ENCODE assay signal across 1 cellular context in the genomic region with DNA sequence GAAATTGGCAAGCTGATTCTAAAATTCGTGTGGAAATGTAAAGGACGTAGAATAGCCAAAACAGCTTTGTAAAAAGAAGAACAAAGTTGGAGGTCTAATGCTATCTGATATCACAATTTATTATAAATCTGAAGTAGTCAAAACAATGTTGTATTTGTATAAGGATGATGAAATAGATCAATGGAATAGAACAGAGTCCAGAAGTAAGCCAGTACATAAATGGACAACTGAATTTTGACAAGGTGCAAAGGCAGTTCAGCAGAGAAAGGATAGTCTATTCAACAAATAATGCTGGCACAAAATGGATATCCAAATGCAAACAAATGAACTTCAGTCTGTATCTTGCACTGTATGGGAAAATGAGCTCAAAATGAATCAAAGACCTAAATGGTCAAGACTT.
TF ChIP-seq lines count a peak whose summit lies in the region.

No MANE protein-coding gene starts in this region.

TF ChIP-seq in H1, 55 proteins besides CTCF, POLR2A, EP300 and RAD21 (continued from another document):
- TF ChIP-seq, protein P1, sequence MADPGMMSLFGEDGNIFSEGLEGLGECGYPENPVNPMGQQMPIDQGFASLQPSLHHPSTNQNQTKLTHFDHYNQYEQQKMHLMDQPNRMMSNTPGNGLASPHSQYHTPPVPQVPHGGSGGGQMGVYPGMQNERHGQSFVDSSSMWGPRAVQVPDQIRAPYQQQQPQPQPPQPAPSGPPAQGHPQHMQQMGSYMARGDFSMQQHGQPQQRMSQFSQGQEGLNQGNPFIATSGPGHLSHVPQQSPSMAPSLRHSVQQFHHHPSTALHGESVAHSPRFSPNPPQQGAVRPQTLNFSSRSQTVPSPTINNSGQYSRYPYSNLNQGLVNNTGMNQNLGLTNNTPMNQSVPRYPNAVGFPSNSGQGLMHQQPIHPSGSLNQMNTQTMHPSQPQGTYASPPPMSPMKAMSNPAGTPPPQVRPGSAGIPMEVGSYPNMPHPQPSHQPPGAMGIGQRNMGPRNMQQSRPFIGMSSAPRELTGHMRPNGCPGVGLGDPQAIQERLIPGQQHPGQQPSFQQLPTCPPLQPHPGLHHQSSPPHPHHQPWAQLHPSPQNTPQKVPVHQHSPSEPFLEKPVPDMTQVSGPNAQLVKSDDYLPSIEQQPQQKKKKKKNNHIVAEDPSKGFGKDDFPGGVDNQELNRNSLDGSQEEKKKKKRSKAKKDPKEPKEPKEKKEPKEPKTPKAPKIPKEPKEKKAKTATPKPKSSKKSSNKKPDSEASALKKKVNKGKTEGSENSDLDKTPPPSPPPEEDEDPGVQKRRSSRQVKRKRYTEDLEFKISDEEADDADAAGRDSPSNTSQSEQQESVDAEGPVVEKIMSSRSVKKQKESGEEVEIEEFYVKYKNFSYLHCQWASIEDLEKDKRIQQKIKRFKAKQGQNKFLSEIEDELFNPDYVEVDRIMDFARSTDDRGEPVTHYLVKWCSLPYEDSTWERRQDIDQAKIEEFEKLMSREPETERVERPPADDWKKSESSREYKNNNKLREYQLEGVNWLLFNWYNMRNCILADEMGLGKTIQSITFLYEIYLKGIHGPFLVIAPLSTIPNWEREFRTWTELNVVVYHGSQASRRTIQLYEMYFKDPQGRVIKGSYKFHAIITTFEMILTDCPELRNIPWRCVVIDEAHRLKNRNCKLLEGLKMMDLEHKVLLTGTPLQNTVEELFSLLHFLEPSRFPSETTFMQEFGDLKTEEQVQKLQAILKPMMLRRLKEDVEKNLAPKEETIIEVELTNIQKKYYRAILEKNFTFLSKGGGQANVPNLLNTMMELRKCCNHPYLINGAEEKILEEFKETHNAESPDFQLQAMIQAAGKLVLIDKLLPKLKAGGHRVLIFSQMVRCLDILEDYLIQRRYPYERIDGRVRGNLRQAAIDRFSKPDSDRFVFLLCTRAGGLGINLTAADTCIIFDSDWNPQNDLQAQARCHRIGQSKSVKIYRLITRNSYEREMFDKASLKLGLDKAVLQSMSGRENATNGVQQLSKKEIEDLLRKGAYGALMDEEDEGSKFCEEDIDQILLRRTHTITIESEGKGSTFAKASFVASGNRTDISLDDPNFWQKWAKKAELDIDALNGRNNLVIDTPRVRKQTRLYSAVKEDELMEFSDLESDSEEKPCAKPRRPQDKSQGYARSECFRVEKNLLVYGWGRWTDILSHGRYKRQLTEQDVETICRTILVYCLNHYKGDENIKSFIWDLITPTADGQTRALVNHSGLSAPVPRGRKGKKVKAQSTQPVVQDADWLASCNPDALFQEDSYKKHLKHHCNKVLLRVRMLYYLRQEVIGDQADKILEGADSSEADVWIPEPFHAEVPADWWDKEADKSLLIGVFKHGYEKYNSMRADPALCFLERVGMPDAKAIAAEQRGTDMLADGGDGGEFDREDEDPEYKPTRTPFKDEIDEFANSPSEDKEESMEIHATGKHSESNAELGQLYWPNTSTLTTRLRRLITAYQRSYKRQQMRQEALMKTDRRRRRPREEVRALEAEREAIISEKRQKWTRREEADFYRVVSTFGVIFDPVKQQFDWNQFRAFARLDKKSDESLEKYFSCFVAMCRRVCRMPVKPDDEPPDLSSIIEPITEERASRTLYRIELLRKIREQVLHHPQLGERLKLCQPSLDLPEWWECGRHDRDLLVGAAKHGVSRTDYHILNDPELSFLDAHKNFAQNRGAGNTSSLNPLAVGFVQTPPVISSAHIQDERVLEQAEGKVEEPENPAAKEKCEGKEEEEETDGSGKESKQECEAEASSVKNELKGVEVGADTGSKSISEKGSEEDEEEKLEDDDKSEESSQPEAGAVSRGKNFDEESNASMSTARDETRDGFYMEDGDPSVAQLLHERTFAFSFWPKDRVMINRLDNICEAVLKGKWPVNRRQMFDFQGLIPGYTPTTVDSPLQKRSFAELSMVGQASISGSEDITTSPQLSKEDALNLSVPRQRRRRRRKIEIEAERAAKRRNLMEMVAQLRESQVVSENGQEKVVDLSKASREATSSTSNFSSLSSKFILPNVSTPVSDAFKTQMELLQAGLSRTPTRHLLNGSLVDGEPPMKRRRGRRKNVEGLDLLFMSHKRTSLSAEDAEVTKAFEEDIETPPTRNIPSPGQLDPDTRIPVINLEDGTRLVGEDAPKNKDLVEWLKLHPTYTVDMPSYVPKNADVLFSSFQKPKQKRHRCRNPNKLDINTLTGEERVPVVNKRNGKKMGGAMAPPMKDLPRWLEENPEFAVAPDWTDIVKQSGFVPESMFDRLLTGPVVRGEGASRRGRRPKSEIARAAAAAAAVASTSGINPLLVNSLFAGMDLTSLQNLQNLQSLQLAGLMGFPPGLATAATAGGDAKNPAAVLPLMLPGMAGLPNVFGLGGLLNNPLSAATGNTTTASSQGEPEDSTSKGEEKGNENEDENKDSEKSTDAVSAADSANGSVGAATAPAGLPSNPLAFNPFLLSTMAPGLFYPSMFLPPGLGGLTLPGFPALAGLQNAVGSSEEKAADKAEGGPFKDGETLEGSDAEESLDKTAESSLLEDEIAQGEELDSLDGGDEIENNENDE (IDR thresholded peaks at IDR 0.05; ENCODE audit: insufficient replicate concordance, low read length), result no peak
- TF ChIP-seq MAFK (IDR thresholded peaks at IDR 0.05; ENCODE audit: low read depth, low read length) (no peak), YY1 (IDR thresholded peaks at IDR 0.05; ENCODE audit: low read depth, low read length) (no peak), TAF7 (optimal IDR thresholded peaks at IDR 0.05; ENCODE audit: borderline replicate concordance, low read depth, low read length) (no peak), TCF12 (IDR thresholded peaks at IDR 0.05; ENCODE audit: low read depth, low read length) (no peak), SIX5 (IDR thresholded peaks at IDR 0.05; ENCODE audit: low read depth, low read length) (no peak), RNF2 (IDR thresholded peaks at IDR 0.05; ENCODE audit: borderline replicate concordance, low read depth, low read length, missing control alignments, poor library complexity, severe bottlenecking) (no peak), FOSL1 (IDR thresholded peaks at IDR 0.05; ENCODE audit: insufficient read depth, low read depth, low read length) (no peak), RFX5 (IDR thresholded peaks at IDR 0.05; ENCODE audit: borderline replicate concordance, low read depth, low read length) (no peak), GABPA (IDR thresholded peaks at IDR 0.05; ENCODE audit: borderline replicate concordance, insufficient read depth, low read length) (no peak), SAP30 (IDR thresholded peaks at IDR 0.05; ENCODE audit: insufficient read depth, insufficient replicate concordance, low read length) (no peak), RXRA (IDR thresholded peaks at IDR 0.05; ENCODE audit: insufficient read depth, low read depth, low read length) (no peak), BACH1 (IDR thresholded peaks at IDR 0.05; ENCODE audit: low read length) (no peak), GTF2F1 (IDR thresholded peaks at IDR 0.05; ENCODE audit: borderline replicate concordance, low read depth, low read length) (no peak), JUN (IDR thresholded peaks at IDR 0.05; ENCODE audit: low read depth, low read length) (no peak)
- TF ChIP-seq, protein P2, sequence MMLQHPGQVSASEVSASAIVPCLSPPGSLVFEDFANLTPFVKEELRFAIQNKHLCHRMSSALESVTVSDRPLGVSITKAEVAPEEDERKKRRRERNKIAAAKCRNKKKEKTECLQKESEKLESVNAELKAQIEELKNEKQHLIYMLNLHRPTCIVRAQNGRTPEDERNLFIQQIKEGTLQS (IDR thresholded peaks at IDR 0.05; ENCODE audit: insufficient read depth, low read depth, low read length), result no peak
